9 cellular contexts compared by ENCODE assay signal in the genomic region with DNA sequence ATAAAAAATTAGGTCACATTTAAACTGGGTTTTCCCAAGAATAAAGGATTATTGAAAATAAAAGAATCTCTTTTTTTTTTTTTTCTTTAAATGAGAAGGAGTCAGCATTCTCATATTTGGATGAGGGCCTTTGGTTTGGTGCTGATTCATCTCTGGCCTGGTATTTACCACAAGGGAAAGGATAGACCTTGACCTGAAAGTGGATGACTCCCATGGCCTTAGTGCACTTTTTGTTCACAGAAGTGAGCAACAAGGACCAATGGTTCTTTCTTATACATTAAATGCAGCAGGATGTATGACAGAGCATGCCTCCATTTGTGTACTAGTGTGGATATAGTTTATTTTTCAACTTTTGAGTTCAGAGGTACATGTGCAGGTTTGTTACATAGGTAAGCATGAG. TPM values are rescaled to one million over a fixed set of nuclear protein-coding genes. Genes with fewer than 3 reads are reported as not detected.
DNase-seq lines count a peak whose midpoint lies in the region; ATAC-seq, FAIRE-seq and TF ChIP-seq lines count a peak whose summit lies in the region.
"Had no signal": no experiment of that assay in that cellular context is flagged by ENCODE, and none has a peak within 500 bp of the region (broad histone marks: within the 10 kb centered on the region; RNA-seq: fewer than 3 reads in every experiment).

No MANE protein-coding gene starts in this region.

- no peak for TF ChIP-seq CTCF in HepG2 (CRISPR knock-in tag; IDR thresholded peaks at IDR 0.05)

- no peaks in the 10 kb centered on the region for H4K20me1 ChIP-seq in HepG2 (ENCODE audit: insufficient read depth, low read length)

- FAIRE-seq in HepG2 (lab: Jason Lieb, UNC), result no peak

- CTCF ChIA-PET in activated CD4-positive, alpha-beta T cell treated with anti-CD3 and anti-CD28 coated beads for 36 hours (lab: Charles Lee), result no interaction called here
- CTCF ChIA-PET in activated CD4-positive, alpha-beta T cell treated with anti-CD3 and anti-CD28 coated beads, Interleukin-2, amount 10 ng/mL, durations not matched to agents 7 days and 5 days (lab: Charles Lee), result no interaction called here
- CTCF ChIA-PET in HepG2 (lab: Yijun Ruan, JAX; ENCODE audit: low intra/inter-chr PET ratio, low total read pairs), result interaction anchor here (0.7 kb wide), 1 partner anchor 689 kb away, joined by 3 read pairs; no protein-coding TSS in a partner anchor

- H3K4me3 ChIP-seq in HepG2 (replicated peaks in 1 of 3; ENCODE audit: insufficient read depth in 1 of 3, low read depth in 2 of 3, low read length in 3 of 3), result no peak overlapping the region; a peak in 1 of 6 replicates

- H3K36me3 Mint-ChIP-seq in activated CD4-positive, alpha-beta T cell treated with anti-CD3 and anti-CD28 coated beads for 36 hours (ENCODE audit: low read depth), result peaks cover 29% of the 10 kb centered on the region
- peaks cover 42% of the 10 kb centered on the region for H3K36me3 Mint-ChIP-seq in activated CD4-positive, alpha-beta T cell treated with anti-CD3 and anti-CD28 coated beads, Interleukin-2, amount 10 ng/mL, durations not matched to agents 7 days and 5 days (ENCODE audit: low read depth)

- no peaks in the 10 kb centered on the region for H3K9me3 ChIP-seq in HepG2 (ENCODE audit: low read length)

- peaks cover 62% of the 10 kb centered on the region for H3K4me1 Mint-ChIP-seq in activated CD4-positive, alpha-beta T cell treated with anti-CD3 and anti-CD28 coated beads for 36 hours
- peaks cover 43% of the 10 kb centered on the region for H3K4me1 Mint-ChIP-seq in activated CD4-positive, alpha-beta T cell treated with anti-CD3 and anti-CD28 coated beads, Interleukin-2, amount 10 ng/mL, durations not matched to agents 7 days and 5 days

- intact Hi-C loops in activated CD4-positive, alpha-beta T cell treated with anti-CD3 and anti-CD28 coated beads for 36 hours (cut with DNase I, micrococcal nuclease), result loop anchor here in 1 of 2 experiments (5.0 kb wide), 1 partner anchor 598 kb away; a partner anchor contains a TSS
- intact Hi-C loops in HepG2 (cut with micrococcal nuclease; ENCODE audit: unreplicated experiment), result no loop called here
- intact Hi-C loops in Right ventricle myocardium superior (cut with DNase I), result no loop called here

- no peak overlapping the region for H3K9ac ChIP-seq in HepG2 (ENCODE audit: insufficient read depth, low read depth, low read length)

- TF ChIP-seq RAD21 in HepG2 (CRISPR knock-in tag; IDR thresholded peaks at IDR 0.05), result no peak

- BruUV-seq in HepG2 (replicated peaks; lab: Mats Ljungman, UMichigan), result no TSS peak

- no peak overlapping the region for H3K4me3 Mint-ChIP-seq in activated CD4-positive, alpha-beta T cell treated with anti-CD3 and anti-CD28 coated beads for 36 hours
- H3K4me3 Mint-ChIP-seq in activated CD4-positive, alpha-beta T cell treated with anti-CD3 and anti-CD28 coated beads, Interleukin-2, amount 10 ng/mL, durations not matched to agents 7 days and 5 days, result no peak overlapping the region
- H3K4me3 Mint-ChIP-seq: stimulated activated naive CD8-positive, alpha-beta T cell treated with anti-CD3 and anti-CD28 coated beads, Interleukin-15, Interleukin-2, amounts not matched to agents 100 ng/mL and 50 ng/mL, for 24 hours had no signal

- peak; percentile 52 for DNase-seq in activated CD4-positive, alpha-beta T cell treated with anti-CD3 and anti-CD28 coated beads for 36 hours
- DNase-seq in activated CD4-positive, alpha-beta T cell treated with anti-CD3 and anti-CD28 coated beads, Interleukin-2, amount 10 ng/mL, durations not matched to agents 7 days and 5 days, result no peak
- peak; percentile 58 for DNase-seq in HepG2 (ENCODE audit: low spot score)
- no peak for DNase-seq in NCI-H2196 (lab: John Stamatoyannopoulos, UW; ENCODE audit: unreplicated experiment)
- DNase-seq in NCI-H2029 treated with DMSO at 0.1 percent for 48 hours (lab: John Stamatoyannopoulos, UW), result no peak
- DNase-seq in Right ventricle myocardium superior, result no peak

- H3K27me3 ChIP-seq in HepG2 (ENCODE audit: control insufficient read depth in 1 of 2, insufficient read depth in 2 of 2, low read length in 2 of 2), result no peaks in the 10 kb centered on the region

- peaks cover 3% of the 10 kb centered on the region for H3K9me3 Mint-ChIP-seq in activated CD4-positive, alpha-beta T cell treated with anti-CD3 and anti-CD28 coated beads for 36 hours (ENCODE audit: low read depth)
- H3K9me3 Mint-ChIP-seq in activated CD4-positive, alpha-beta T cell treated with anti-CD3 and anti-CD28 coated beads, Interleukin-2, amount 10 ng/mL, durations not matched to agents 7 days and 5 days, result no peaks in the 10 kb centered on the region
- H3K9me3 Mint-ChIP-seq: stimulated activated naive CD8-positive, alpha-beta T cell treated with anti-CD3 and anti-CD28 coated beads, Interleukin-15, Interleukin-2, amounts not matched to agents 100 ng/mL and 50 ng/mL, for 24 hours had no signal

- TF ChIP-seq EP300 in HepG2 (IDR thresholded peaks at IDR 0.05; ENCODE audit: low read depth in 2 of 2, low read length in 2 of 2), result peak in 1 of 2 experiments; percentile 23; a peak in 1 of 4 replicates
- TF ChIP-seq EP300 in HepG2 (CRISPR knock-in tag; IDR thresholded peaks at IDR 0.05; ENCODE audit: borderline replicate concordance), result no peak

- H2AFZ ChIP-seq in HepG2 (ENCODE audit: low read length), result no peak overlapping the region

- TF ChIP-seq POLR2A in HepG2 (IDR thresholded peaks at IDR 0.05; ENCODE audit: insufficient read depth in 1 of 2, low read depth in 2 of 2, low read length in 2 of 2), result no peak

- no peak overlapping the region for H3K27ac ChIP-seq in HepG2 (ENCODE audit: extremely low read length, insufficient read depth, low read length)

- H3K36me3 ChIP-seq in HepG2 (replicated peaks in 1 of 2; ENCODE audit: control insufficient read depth in 1 of 2, insufficient read depth in 2 of 2, low read length in 2 of 2), result no peaks in the 10 kb centered on the region; a peak in 2 of 5 replicates

- POLR2A ChIA-PET in activated CD4-positive, alpha-beta T cell treated with anti-CD3 and anti-CD28 coated beads for 36 hours (lab: Charles Lee), result no interaction called here
- POLR2A ChIA-PET in activated CD4-positive, alpha-beta T cell treated with anti-CD3 and anti-CD28 coated beads, Interleukin-2, amount 10 ng/mL, durations not matched to agents 7 days and 5 days (lab: Charles Lee), result no interaction called here
- POLR2A ChIA-PET in HepG2 (lab: Yijun Ruan, JAX), result no interaction called here

- no peak overlapping the region for H3K27ac Mint-ChIP-seq in activated CD4-positive, alpha-beta T cell treated with anti-CD3 and anti-CD28 coated beads for 36 hours
- H3K27ac Mint-ChIP-seq in activated CD4-positive, alpha-beta T cell treated with anti-CD3 and anti-CD28 coated beads, Interleukin-2, amount 10 ng/mL, durations not matched to agents 7 days and 5 days, result no peak overlapping the region

- peaks cover 34% of the 10 kb centered on the region for H3K4me1 ChIP-seq in HepG2 (ENCODE audit: insufficient read depth, low read length)

- H3K79me2 ChIP-seq in HepG2 (ENCODE audit: insufficient read depth, low read length), result peaks cover 13% of the 10 kb centered on the region

- H3K27me3 Mint-ChIP-seq in activated CD4-positive, alpha-beta T cell treated with anti-CD3 and anti-CD28 coated beads for 36 hours, result no peaks in the 10 kb centered on the region
- H3K27me3 Mint-ChIP-seq in activated CD4-positive, alpha-beta T cell treated with anti-CD3 and anti-CD28 coated beads, Interleukin-2, amount 10 ng/mL, durations not matched to agents 7 days and 5 days, result no peaks in the 10 kb centered on the region
- H3K27me3 Mint-ChIP-seq: stimulated activated naive CD8-positive, alpha-beta T cell treated with anti-CD3 and anti-CD28 coated beads, Interleukin-15, Interleukin-2, amounts not matched to agents 100 ng/mL and 50 ng/mL, for 24 hours had no signal

- no peak overlapping the region for H3K4me2 ChIP-seq in HepG2 (ENCODE audit: low read depth, low read length)

- in situ Hi-C loops in HepG2 (cut with HindIII; ENCODE audit: extremely low pct_ligation_motif_present, low pct_unique_long_range_greater_than_20kb), result loop anchor here (25.0 kb wide), 1 partner anchor 483 kb away; no protein-coding TSS in a partner anchor

- peak; percentile 88 for ATAC-seq in activated CD4-positive, alpha-beta T cell treated with anti-CD3 and anti-CD28 coated beads for 36 hours
- peak; percentile 53 for ATAC-seq in GM21737 (IDR thresholded peaks at IDR 0.05; ENCODE audit: unreplicated experiment)
- ATAC-seq in HG03575 (IDR thresholded peaks at IDR 0.05; ENCODE audit: extremely low read depth, insufficient number of reproducible peaks, low FRiP score, unreplicated experiment), result peak; percentile 67
- peak; percentile 80 for ATAC-seq in HepG2
- ATAC-seq in Right ventricle myocardium superior (ENCODE audit: poor library complexity), result no peak

RNA-seq across cellular contexts. Expression of a gene that starts 6.9 kb away (rescaled TPM):
- total RNA-seq in activated CD4-positive, alpha-beta T cell treated with anti-CD3 and anti-CD28 coated beads for 36 hours, result 10 to 100 TPM; 19.0 to 28.7 TPM
- 10 to 100 TPM; 24.9 to 30.5 TPM for total RNA-seq in activated CD4-positive, alpha-beta T cell treated with anti-CD3 and anti-CD28 coated beads, Interleukin-2, amount 10 ng/mL, durations not matched to agents 7 days and 5 days
- total RNA-seq in HepG2 (2016; rRNA removed; fragmentation: Illumina TruSeq; extraction: Trizol) (17.8 and 21.2 TPM in 2 replicates), Right ventricle myocardium superior (12.9 TPM)
- 2.7 and 3.2 TPM in 2 replicates for total RNA-seq in HepG2 (2016; cell fraction: cytosol; rRNA removed; fragmentation: Illumina TruSeq; extraction: Trizol; ENCODE audit: low read depth)
- 18.5 and 22.8 TPM in 2 replicates for total RNA-seq in HepG2 (2016; cell fraction: insoluble cytoplasmic fraction; rRNA removed; fragmentation: Illumina TruSeq; extraction: Trizol)
- 3.9 and 4.7 TPM in 2 replicates for total RNA-seq in HepG2 (2016; cell fraction: membrane; rRNA removed; fragmentation: Illumina TruSeq; extraction: Trizol)
- 45.3 and 47.8 TPM in 2 replicates for total RNA-seq in HepG2 (2016; cell fraction: nucleus; rRNA removed; fragmentation: Illumina TruSeq; extraction: Trizol)
- polyA plus RNA-seq in HepG2 (2011; rRNA removed), result 5.5 and 6.7 TPM in 2 replicates
- 1.3 and 2.3 TPM in 2 replicates for polyA plus RNA-seq in HepG2 (2011; cell fraction: cytosol; rRNA removed)
- 11.3 and 14.5 TPM in 2 replicates for polyA plus RNA-seq in HepG2 (2011; cell fraction: nucleus; rRNA removed)
- polyA plus RNA-seq in HepG2 (2012), result 9.3 and 11.1 TPM in 2 replicates
- 0.25 and 0.35 TPM in 2 replicates for polyA plus RNA-seq in HepG2 (2016; cell fraction: cytosol; fragmentation: Illumina TruSeq; extraction: Trizol; ENCODE audit: low read depth)
- polyA plus RNA-seq in HepG2 (2016; cell fraction: insoluble cytoplasmic fraction; fragmentation: Illumina TruSeq; extraction: Trizol; ENCODE audit: low read depth), result 12.4 and 13.5 TPM in 2 replicates
- polyA plus RNA-seq in HepG2 (2016; cell fraction: membrane; fragmentation: Illumina TruSeq; extraction: Trizol; ENCODE audit: low read depth), result 0.92 and 1.1 TPM in 2 replicates
- 30.6 and 33.0 TPM in 2 replicates for polyA plus RNA-seq in HepG2 (2016; cell fraction: nucleus; fragmentation: Illumina TruSeq; extraction: Trizol; ENCODE audit: insufficient read depth, low read depth)
- 9.6 TPM in 2 replicates for polyA minus RNA-seq in HepG2 (2011; rRNA and poly(A)+ RNA removed; ENCODE audit: low replicate concordance)
- polyA minus RNA-seq in HepG2 (2011; cell fraction: cytosol; rRNA and poly(A)+ RNA removed), result 6.0 and 8.4 TPM in 2 replicates
- 73.4 and 73.5 TPM in 2 replicates for polyA minus RNA-seq in HepG2 (2011; cell fraction: nucleus; rRNA and poly(A)+ RNA removed)

RNA-seq across cellular contexts. Expression of a gene that starts 32.2 kb away (rescaled TPM):
- total RNA-seq in activated CD4-positive, alpha-beta T cell treated with anti-CD3 and anti-CD28 coated beads for 36 hours, result 1 to 10 TPM; 1.9 to 2.4 TPM
- total RNA-seq in activated CD4-positive, alpha-beta T cell treated with anti-CD3 and anti-CD28 coated beads, Interleukin-2, amount 10 ng/mL, durations not matched to agents 7 days and 5 days, result 1 to 10 TPM; 2.9 to 3.3 TPM
- 2.4 and 3.0 TPM in 2 replicates for total RNA-seq in HepG2 (2016; rRNA removed; fragmentation: Illumina TruSeq; extraction: Trizol)
- 0.20 and 0.35 TPM in 2 replicates for total RNA-seq in HepG2 (2016; cell fraction: cytosol; rRNA removed; fragmentation: Illumina TruSeq; extraction: Trizol; ENCODE audit: low read depth)
- 2.1 and 2.7 TPM in 2 replicates for total RNA-seq in HepG2 (2016; cell fraction: insoluble cytoplasmic fraction; rRNA removed; fragmentation: Illumina TruSeq; extraction: Trizol)
- total RNA-seq in HepG2 (2016; cell fraction: membrane; rRNA removed; fragmentation: Illumina TruSeq; extraction: Trizol), result 0.68 and 0.83 TPM in 2 replicates
- 1.9 and 2.5 TPM in 2 replicates for total RNA-seq in HepG2 (2016; cell fraction: nucleus; rRNA removed; fragmentation: Illumina TruSeq; extraction: Trizol)
- polyA plus RNA-seq in HepG2 (2011; rRNA removed), result 0.55 and 1.0 TPM in 2 replicates
- polyA plus RNA-seq in HepG2 (2011; cell fraction: cytosol; rRNA removed), result 0.87 and 1.3 TPM in 2 replicates
- polyA plus RNA-seq in HepG2 (2011; cell fraction: nucleus; rRNA removed), result 1.3 and 1.7 TPM in 2 replicates
- polyA plus RNA-seq in HepG2 (2012), result 0.24 and 0.55 TPM in 2 replicates
- 0.10 and 0.11 TPM in 2 replicates for polyA plus RNA-seq in HepG2 (2016; cell fraction: cytosol; fragmentation: Illumina TruSeq; extraction: Trizol; ENCODE audit: low read depth)
- 0.88 and 1.2 TPM in 2 replicates for polyA plus RNA-seq in HepG2 (2016; cell fraction: insoluble cytoplasmic fraction; fragmentation: Illumina TruSeq; extraction: Trizol; ENCODE audit: low read depth)
- polyA plus RNA-seq in HepG2 (2016; cell fraction: membrane; fragmentation: Illumina TruSeq; extraction: Trizol; ENCODE audit: low read depth), result 0.15 and 0.33 TPM in 2 replicates
- 0.71 and 0.79 TPM in 2 replicates for polyA plus RNA-seq in HepG2 (2016; cell fraction: nucleus; fragmentation: Illumina TruSeq; extraction: Trizol; ENCODE audit: insufficient read depth, low read depth)
- polyA minus RNA-seq in HepG2 (2011; rRNA and poly(A)+ RNA removed; ENCODE audit: low replicate concordance), result 1.4 and 2.2 TPM in 2 replicates
- polyA minus RNA-seq in HepG2 (2011; cell fraction: cytosol; rRNA and poly(A)+ RNA removed), result 1.1 and 1.8 TPM in 2 replicates
- 3.9 and 4.4 TPM in 2 replicates for polyA minus RNA-seq in HepG2 (2011; cell fraction: nucleus; rRNA and poly(A)+ RNA removed)
- total RNA-seq in Right ventricle myocardium superior, result 29.4 TPM

Comparison
In these comparisons a context has a peak if more than half of its experiments do, and no peak if none do; other contexts are left out.
1. DNase-seq: peak in activated CD4-positive, alpha-beta T cell treated with anti-CD3 and anti-CD28 coated beads for 36 hours (single experiment) and HepG2 (single experiment); none in activated CD4-positive, alpha-beta T cell treated with anti-CD3 and anti-CD28 coated beads, Interleukin-2, amount 10 ng/mL, durations not matched to agents 7 days and 5 days (single experiment), NCI-H2196 (single experiment), NCI-H2029 treated with DMSO at 0.1 percent for 48 hours (single experiment) and Right ventricle myocardium superior (single experiment).